In the genomic region with DNA sequence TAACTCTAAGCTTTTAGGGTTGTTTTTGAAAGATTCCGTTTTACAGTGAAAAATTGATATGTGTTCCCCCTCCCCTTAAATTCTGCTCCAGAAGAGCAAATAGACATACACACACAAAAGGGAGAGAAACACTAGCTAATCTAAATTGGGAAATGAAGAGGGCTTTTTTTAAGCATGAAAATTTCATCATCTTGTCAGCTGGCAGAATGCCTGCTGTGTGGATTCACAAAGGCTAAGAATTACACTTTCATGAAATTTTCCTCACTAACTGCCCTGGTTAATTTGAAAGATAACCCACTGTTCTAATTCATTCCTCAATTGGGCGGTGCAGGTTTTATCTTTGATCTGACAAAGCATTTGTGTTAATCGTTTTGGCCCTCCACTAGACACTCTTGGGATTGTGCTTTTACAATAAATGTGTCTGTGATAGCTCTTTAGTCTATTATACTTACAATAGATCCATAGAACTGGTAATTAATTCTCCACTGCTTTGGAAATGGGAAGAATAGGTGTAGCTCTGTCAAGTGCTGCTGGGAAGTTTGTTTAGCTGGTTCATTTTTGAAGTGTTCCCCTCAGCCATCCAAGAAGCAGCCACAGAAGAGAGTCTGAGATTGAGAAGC, we compare ENCODE assay signal across 21 cellular contexts.
DNase-seq lines count a peak whose midpoint lies in the region; ATAC-seq, FAIRE-seq and TF ChIP-seq lines count a peak whose summit lies in the region.
"Had no signal": no experiment of that assay in that cellular context is flagged by ENCODE, and none has a peak within 500 bp of the region (broad histone marks: within the 10 kb centered on the region; RNA-seq: fewer than 3 reads in every experiment).

No MANE protein-coding gene starts in this region.

- POLR2A ChIA-PET in activated CD4-positive, alpha-beta memory T cell treated with anti-CD3 and anti-CD28 coated beads, Interleukin-2, amount 10 ng/mL, durations not matched to agents 7 days and 5 days (lab: Charles Lee) = no interaction called here
- POLR2A ChIA-PET in activated CD4-positive, alpha-beta memory T cell treated with anti-CD3 and anti-CD28 coated beads for 36 hours (lab: Charles Lee) = no interaction called here
- POLR2A ChIA-PET in H1 (lab: Charles Lee; ENCODE audit: partially characterized antibody) = interaction anchor here (0.6 kb wide), 1 partner anchor 107 kb away, joined by 3 read pairs; no protein-coding TSS in a partner anchor

- no peak for TF ChIP-seq EP300 in H1 (IDR thresholded peaks at IDR 0.05; ENCODE audit: borderline replicate concordance in 1 of 2, low read depth in 2 of 2, low read length in 2 of 2)

- H4K20me1 ChIP-seq in H1 (replicated peaks in 1 of 2; ENCODE audit: control insufficient read depth in 1 of 2, insufficient read depth in 2 of 2, low read length in 2 of 2) = no peaks in the 10 kb centered on the region

- no peak overlapping the region for H2BK12ac ChIP-seq in H1 (ENCODE audit: low read depth, low read length)

- TF ChIP-seq POLR2A in H1 (IDR thresholded peaks at IDR 0.05; ENCODE audit: control extremely low read depth in 1 of 2, low read depth in 2 of 2, low read length in 2 of 2) (no peak), testis (IDR thresholded peaks at IDR 0.05) (no peak)

- peaks cover 7% of the 10 kb centered on the region for H3K36me3 Mint-ChIP-seq in activated CD4-positive, alpha-beta memory T cell treated with anti-CD3 and anti-CD28 coated beads, Interleukin-2, amount 10 ng/mL, durations not matched to agents 7 days and 5 days (ENCODE audit: low read depth)
- H3K36me3 Mint-ChIP-seq in activated CD4-positive, alpha-beta memory T cell treated with anti-CD3 and anti-CD28 coated beads for 36 hours = peaks cover 10% of the 10 kb centered on the region

- peak overlapping the region; percentile 10 for H3K27ac Mint-ChIP-seq in activated CD4-positive, alpha-beta memory T cell treated with anti-CD3 and anti-CD28 coated beads, Interleukin-2, amount 10 ng/mL, durations not matched to agents 7 days and 5 days
- H3K27ac Mint-ChIP-seq in activated CD4-positive, alpha-beta memory T cell treated with anti-CD3 and anti-CD28 coated beads for 36 hours = no peak overlapping the region
- H3K27ac Mint-ChIP-seq: memory B cell; stimulated activated naive CD8-positive, alpha-beta T cell treated with anti-CD3 and anti-CD28 coated beads, Interleukin-15, Interleukin-2, amounts not matched to agents 100 ng/mL and 50 ng/mL, for 24 hours had no signal

- no peak overlapping the region for H3K23ac ChIP-seq in H1 (ENCODE audit: insufficient read length)

- H4K91ac ChIP-seq in H1 (replicated peaks; ENCODE audit: insufficient read length, low read length) = no peak overlapping the region

- H4K5ac ChIP-seq in H1 (ENCODE audit: insufficient read length, low read depth, low read length) = no peak overlapping the region

- no peak overlapping the region for H2BK15ac ChIP-seq in H1 (ENCODE audit: low read length)

- no peak overlapping the region for H2AK5ac ChIP-seq in H1 (ENCODE audit: low read depth, low read length)

- no peaks in the 10 kb centered on the region for H3K27me3 Mint-ChIP-seq in activated CD4-positive, alpha-beta memory T cell treated with anti-CD3 and anti-CD28 coated beads, Interleukin-2, amount 10 ng/mL, durations not matched to agents 7 days and 5 days
- H3K27me3 Mint-ChIP-seq in activated CD4-positive, alpha-beta memory T cell treated with anti-CD3 and anti-CD28 coated beads for 36 hours = no peaks in the 10 kb centered on the region
- H3K27me3 Mint-ChIP-seq: memory B cell; stimulated activated naive CD8-positive, alpha-beta T cell treated with anti-CD3 and anti-CD28 coated beads, Interleukin-15, Interleukin-2, amounts not matched to agents 100 ng/mL and 50 ng/mL, for 24 hours had no signal

- H3K23me2 ChIP-seq in H1 (ENCODE audit: low read depth, low read length) = no peaks in the 10 kb centered on the region

- H3K4me1 Mint-ChIP-seq in activated CD4-positive, alpha-beta memory T cell treated with anti-CD3 and anti-CD28 coated beads, Interleukin-2, amount 10 ng/mL, durations not matched to agents 7 days and 5 days = no peaks in the 10 kb centered on the region
- H3K4me1 Mint-ChIP-seq in activated CD4-positive, alpha-beta memory T cell treated with anti-CD3 and anti-CD28 coated beads for 36 hours (ENCODE audit: low read depth) = no peaks in the 10 kb centered on the region
- H3K4me1 Mint-ChIP-seq: memory B cell had no signal

- H3K4me1 ChIP-seq in H1 (replicated peaks in 1 of 4; ENCODE audit: control insufficient read depth in 3 of 4, insufficient read depth in 4 of 4, low read length in 3 of 4) (peaks cover 0 to 2% (median under 1%) of the 10 kb centered on the region in 4 experiments; a peak in 2 of 7 replicates), testis (no peaks in the 10 kb centered on the region)
- H3K4me1 ChIP-seq: body of pancreas, Caco-2, gastroesophageal sphincter, Peyer's patch had no signal

- no peak overlapping the region for H2BK20ac ChIP-seq in H1 (ENCODE audit: low read length)

- CTCF ChIA-PET in activated CD4-positive, alpha-beta memory T cell treated with anti-CD3 and anti-CD28 coated beads, Interleukin-2, amount 10 ng/mL, durations not matched to agents 7 days and 5 days (lab: Charles Lee) = interaction anchor here (0.6 kb wide), 1 partner anchor 740 kb away, joined by 3 read pairs; no protein-coding TSS in a partner anchor
- CTCF ChIA-PET in activated CD4-positive, alpha-beta memory T cell treated with anti-CD3 and anti-CD28 coated beads for 36 hours (lab: Charles Lee) = interaction anchor here (2.4 kb wide), 1 partner anchor 8 kb away, joined by 13 read pairs; no protein-coding TSS in a partner anchor
- CTCF ChIA-PET in H1 (lab: Charles Lee; ENCODE audit: partially characterized antibody) = interaction anchor here (1.2 to 2.8 kb wide), 2 partner anchors 8 to 13 kb away, joined by 3 to 12 read pairs; no protein-coding TSS in a partner anchor

- no peak overlapping the region for H3K9ac ChIP-seq in H1 (replicated peaks in 1 of 4; ENCODE audit: extremely low read depth in 1 of 4, low read depth in 3 of 4, low read length in 3 of 4)

- TF ChIP-seq CTCF in H1 (IDR thresholded peaks at IDR 0.05; ENCODE audit: control extremely low read depth in 1 of 3, insufficient read depth in 1 of 3, low read depth in 1 of 3, low read length in 3 of 3) (no peak), testis (IDR thresholded peaks at IDR 0.05) (no peak)

- H2BK120ac ChIP-seq in H1 (replicated peaks; ENCODE audit: low read depth, low read length) = no peak overlapping the region

- no peak for DNase-seq in activated CD4-positive, alpha-beta memory T cell treated with anti-CD3 and anti-CD28 coated beads, Interleukin-2, amount 10 ng/mL, durations not matched to agents 7 days and 5 days
- no peak for DNase-seq in activated CD4-positive, alpha-beta memory T cell treated with anti-CD3 and anti-CD28 coated beads for 36 hours
- peak; percentile 72 for DNase-seq in NCI-H345 treated with DMSO at 0.1 percent for 48 hours (lab: John Stamatoyannopoulos, UW; ENCODE audit: unreplicated experiment)
- no peak for DNase-seq in H1 (ENCODE audit: low read depth in 1 of 2, low spot score in 2 of 2)
- peak; percentile 31 for DNase-seq in testis
- DNase-seq in T-helper 9 cell = no peak
- DNase-seq in iPS-NIHi7 (ENCODE audit: extremely low spot score) = no peak
- DNase-seq: activated effector memory CD4-positive, alpha-beta T cell treated with anti-CD3 and anti-CD28 coated beads, Interleukin-2, amount 50 U/mL, for 16 hours; body of pancreas; Caco-2; Karpas-422; NCI-H446 treated with DMSO at 0.1 percent for 48 hours; nucleus accumbens; Peyer's patch; WERI-Rb-1 had no signal

- H3K79me1 ChIP-seq in H1 (ENCODE audit: low read depth, low read length) = no peaks in the 10 kb centered on the region

- no peaks in the 10 kb centered on the region for H3K79me2 ChIP-seq in H1 (ENCODE audit: control insufficient read depth in 1 of 2, insufficient read depth in 2 of 2, low read length in 2 of 2)

- no peak overlapping the region for H3K4me3 Mint-ChIP-seq in activated CD4-positive, alpha-beta memory T cell treated with anti-CD3 and anti-CD28 coated beads, Interleukin-2, amount 10 ng/mL, durations not matched to agents 7 days and 5 days
- H3K4me3 Mint-ChIP-seq in activated CD4-positive, alpha-beta memory T cell treated with anti-CD3 and anti-CD28 coated beads for 36 hours = no peak overlapping the region
- H3K4me3 Mint-ChIP-seq: memory B cell; stimulated activated naive CD8-positive, alpha-beta T cell treated with anti-CD3 and anti-CD28 coated beads, Interleukin-15, Interleukin-2, amounts not matched to agents 100 ng/mL and 50 ng/mL, for 24 hours had no signal

- no peak overlapping the region for H2BK5ac ChIP-seq in H1 (ENCODE audit: low read depth, low read length)

- no peak overlapping the region for H2AFZ ChIP-seq in H1 (ENCODE audit: low read length)

- intact Hi-C loops in activated CD4-positive, alpha-beta memory T cell treated with anti-CD3 and anti-CD28 coated beads for 36 hours (cut with micrococcal nuclease) = no loop called here
- intact Hi-C loops in testis (cut with DNase I; ENCODE audit: low total_unique reads) = no loop called here

- no peak for ATAC-seq in GM19035 (IDR thresholded peaks at IDR 0.05; ENCODE audit: unreplicated experiment)
- ATAC-seq: body of pancreas, gastroesophageal sphincter had no signal

- no peak overlapping the region for H3K56ac ChIP-seq in H1 (replicated peaks; ENCODE audit: insufficient read length, low read depth, low read length)

- H3K9me3 Mint-ChIP-seq in activated CD4-positive, alpha-beta memory T cell treated with anti-CD3 and anti-CD28 coated beads, Interleukin-2, amount 10 ng/mL, durations not matched to agents 7 days and 5 days = no peaks in the 10 kb centered on the region
- no peaks in the 10 kb centered on the region for H3K9me3 Mint-ChIP-seq in activated CD4-positive, alpha-beta memory T cell treated with anti-CD3 and anti-CD28 coated beads for 36 hours
- H3K9me3 Mint-ChIP-seq: memory B cell; stimulated activated naive CD8-positive, alpha-beta T cell treated with anti-CD3 and anti-CD28 coated beads, Interleukin-15, Interleukin-2, amounts not matched to agents 100 ng/mL and 50 ng/mL, for 24 hours had no signal

- H3K27me3 ChIP-seq in H1 (replicated peaks in 1 of 4; ENCODE audit: control insufficient read depth in 3 of 4, extremely low read depth in 1 of 4, insufficient read depth in 3 of 4, low read length in 3 of 4) (no peaks in the 10 kb centered on the region), testis (no peaks in the 10 kb centered on the region)
- H3K27me3 ChIP-seq: body of pancreas, gastroesophageal sphincter, Peyer's patch had no signal

- H3K4ac ChIP-seq in H1 (replicated peaks; ENCODE audit: insufficient read length, low read depth, low read length) = no peak overlapping the region

- H3K36me3 ChIP-seq in H1 (ENCODE audit: control insufficient read depth in 2 of 4, insufficient read depth in 4 of 4, low read length in 3 of 4) (peaks cover 0 to 15% (median 0%) of the 10 kb centered on the region in 4 experiments; a peak in 3 of 8 replicates), testis (ENCODE audit: low read depth, missing control alignments) (no peaks in the 10 kb centered on the region)
- H3K36me3 ChIP-seq: Peyer's patch, WERI-Rb-1 had no signal

- H3K9me3 ChIP-seq in H1 (ENCODE audit: insufficient read depth in 2 of 2, low read depth in 1 of 2, low read length in 1 of 2) (no peaks in the 10 kb centered on the region), testis (no peaks in the 10 kb centered on the region)
- H3K9me3 ChIP-seq: body of pancreas, Caco-2, gastroesophageal sphincter, Peyer's patch had no signal

- H3K18ac ChIP-seq in H1 (ENCODE audit: extremely low read depth, low read length) = no peak overlapping the region

- H3K4me3 ChIP-seq in H1 (ENCODE audit: extremely low read depth in 1 of 4, insufficient read depth in 2 of 4, low read depth in 3 of 4, low read length in 4 of 4) (no peak overlapping the region), testis (no peak overlapping the region)
- H3K4me3 ChIP-seq: body of pancreas, gastroesophageal sphincter, Peyer's patch, skin epidermis had no signal

- H3K27ac ChIP-seq in H1 (ENCODE audit: low read depth, low read length) = no peak overlapping the region
- H3K27ac ChIP-seq in testis = no peak overlapping the region
- H3K27ac ChIP-seq: body of pancreas, gastroesophageal sphincter, HL-60, Peyer's patch, skin epidermis, WERI-Rb-1 had no signal

- peak; percentile 13 for FAIRE-seq in H1 (lab: Jason Lieb, UNC)

- TF ChIP-seq RAD21 in H1 (IDR thresholded peaks at IDR 0.05 in 1 of 2, conservative IDR thresholded peaks at IDR 0.05 in 1 of 2; ENCODE audit: low read depth in 2 of 2, low read length in 2 of 2) = no peak

- H3K14ac ChIP-seq in H1 (ENCODE audit: insufficient read length) = no peak overlapping the region

- no peak overlapping the region for H4K8ac ChIP-seq in H1 (ENCODE audit: extremely low read depth, insufficient read depth, low read length)

- 51% methylated on average over 3 of the region's 3 CpGs; no CpG with 5 or more reads in 1 of the 2 experiments for WGBS in H1 (ENCODE audit: extremely low coverage in 1 of 2, insufficient coverage in 1 of 2, insufficient read length in 1 of 2, insufficient replicate concordance in 2 of 2, low coverage in 1 of 2, low lambda C conversion rate in 2 of 2, missing lambda C conversion rate in 1 of 2), 2 experiments
- 60 to 73% methylated on average over 3 of the region's 3 CpGs for WGBS in testis, 2 donors

- no peak overlapping the region for H3K4me2 ChIP-seq in H1 (ENCODE audit: insufficient read depth in 1 of 2, low read depth in 2 of 2, low read length in 2 of 2)

Comparison
In these comparisons a context has a peak if more than half of its experiments do, and no peak if none do; other contexts are left out.
1. DNase-seq: peak in NCI-H345 treated with DMSO at 0.1 percent for 48 hours (single experiment) and testis (single experiment); none in activated CD4-positive, alpha-beta memory T cell treated with anti-CD3 and anti-CD28 coated beads, Interleukin-2, amount 10 ng/mL, durations not matched to agents 7 days and 5 days (single experiment), activated CD4-positive, alpha-beta memory T cell treated with anti-CD3 and anti-CD28 coated beads for 36 hours (single experiment), H1 (0 of 2), T-helper 9 cell (single experiment) and iPS-NIHi7 (single experiment).